ENCODE assay signal across 14 cellular contexts in genomic region chr5:123746683-123747360, GRCh38.
"Had no signal": no experiment of that assay in that cellular context is flagged by ENCODE, and none has a peak within 500 bp of the region (broad histone marks: within the 10 kb centered on the region; RNA-seq: fewer than 3 reads in every experiment).

No MANE protein-coding gene starts in this region.

- H3K79me2 ChIP-seq: hepatocyte had no signal

- H3K4me1 Mint-ChIP-seq: activated T-helper 17 cell treated with anti-CD3 and anti-CD28 coated beads, Interleukin-2, amount 50 U/mL, for 72 hours; natural killer cell; stimulated activated naive CD8-positive, alpha-beta T cell treated with anti-CD3 and anti-CD28 coated beads, Interleukin-15, amount 100 ng/mL, for 72 hours had no signal

- FAIRE-seq: keratinocyte had no signal

- H2AFZ ChIP-seq: hepatocyte had no signal

- H3K36me3 Mint-ChIP-seq: natural killer cell, type B pancreatic cell had no signal

- H3K27me3 ChIP-seq: hepatocyte, sigmoid colon, spleen had no signal

- H3K9me3 Mint-ChIP-seq: stimulated activated naive CD8-positive, alpha-beta T cell treated with anti-CD3 and anti-CD28 coated beads, Interleukin-15, amount 100 ng/mL, for 72 hours had no signal

- H3K4me3 Mint-ChIP-seq: activated T-helper 17 cell treated with anti-CD3 and anti-CD28 coated beads, Interleukin-2, amount 50 U/mL, for 72 hours; natural killer cell; stimulated activated naive CD8-positive, alpha-beta T cell treated with anti-CD3 and anti-CD28 coated beads, Interleukin-15, amount 100 ng/mL, for 72 hours; type B pancreatic cell had no signal

- H3K36me3 ChIP-seq: sigmoid colon, spleen had no signal

- H3K4me2 ChIP-seq: hepatocyte had no signal

- H3K9me3 ChIP-seq: mucosa of descending colon, sigmoid colon, spleen had no signal

- H3K27me3 Mint-ChIP-seq: activated T-helper 17 cell treated with anti-CD3 and anti-CD28 coated beads, Interleukin-2, amount 50 U/mL, for 72 hours; stimulated activated naive CD8-positive, alpha-beta T cell treated with anti-CD3 and anti-CD28 coated beads, Interleukin-15, amount 100 ng/mL, for 72 hours; type B pancreatic cell had no signal

- DNase-seq: activated CD4-positive, alpha-beta T cell treated with anti-CD3 and anti-CD28 coated beads, Interleukin-2, amount 50 U/mL, for 1 hour; activated CD8-positive, alpha-beta memory T cell treated with anti-CD3 and anti-CD28 coated beads for 24 hours; activated naive CD4-positive, alpha-beta T cell treated with Interleukin-2 at 50 U/mL for 16 hours; anterior cingulate cortex; mucosa of descending colon; natural killer cell; sigmoid colon; spleen; stimulated activated naive CD8-positive, alpha-beta T cell treated with anti-CD3 and anti-CD28 coated beads, Interleukin-15, amount 100 ng/mL, for 72 hours had no signal

- H3K27ac ChIP-seq: hepatocyte, sigmoid colon, spleen had no signal

- H3K4me3 ChIP-seq: hepatocyte, mucosa of descending colon, sigmoid colon, spleen had no signal

- ATAC-seq: activated T-helper 17 cell treated with anti-CD3 and anti-CD28 coated beads, Interleukin-2, amount 50 U/mL, for 72 hours; left lobe of liver; mucosa of descending colon; natural killer cell; stimulated activated naive CD8-positive, alpha-beta T cell treated with anti-CD3 and anti-CD28 coated beads, Interleukin-15, amount 100 ng/mL, for 72 hours had no signal

- H3K27ac Mint-ChIP-seq: activated T-helper 17 cell treated with anti-CD3 and anti-CD28 coated beads, Interleukin-2, amount 50 U/mL, for 72 hours; natural killer cell; stimulated activated naive CD8-positive, alpha-beta T cell treated with anti-CD3 and anti-CD28 coated beads, Interleukin-15, amount 100 ng/mL, for 72 hours; type B pancreatic cell had no signal

- H3K4me1 ChIP-seq: sigmoid colon had no signal
